7 cellular contexts compared by ENCODE assay signal in the genomic region with DNA sequence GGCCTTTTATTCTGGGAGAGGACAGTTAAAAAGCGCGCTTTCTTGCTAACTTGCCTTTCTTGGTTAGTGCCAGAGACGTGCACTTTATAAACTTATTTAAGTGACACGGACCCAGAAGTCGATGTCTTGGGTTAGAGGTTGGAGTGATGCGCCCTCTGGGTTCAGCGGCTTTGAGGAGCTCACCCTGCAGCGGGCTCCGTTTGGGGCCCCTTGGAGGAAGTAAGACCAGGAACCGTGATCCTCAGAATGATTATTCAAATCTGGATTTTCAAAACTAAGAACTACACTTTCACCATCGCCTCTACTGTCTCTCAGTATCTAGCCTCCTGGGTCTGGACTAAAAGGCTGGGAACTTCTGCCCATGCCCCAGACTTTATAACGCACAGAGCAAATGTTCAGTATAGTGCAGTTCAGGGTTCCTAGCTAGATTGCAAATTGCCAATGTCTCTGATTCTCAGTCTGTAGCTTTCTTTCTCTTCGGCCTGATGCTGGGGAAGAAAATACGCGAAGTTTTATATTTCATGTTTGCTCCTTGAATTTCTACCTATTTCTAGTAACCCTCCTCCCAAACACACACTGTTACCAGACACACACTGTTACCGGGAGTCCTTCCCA. TPM values are rescaled to one million over a fixed set of nuclear protein-coding genes. Genes with fewer than 3 reads are reported as not detected.
A peak's percentile ranks its signal among the peaks of the same experiment; 100 is the strongest.
DNase-seq lines count a peak whose midpoint lies in the region; ATAC-seq lines count a peak whose summit lies in the region.

No MANE protein-coding gene starts in this region.

- H3K9ac ChIP-seq in adipocyte (ENCODE audit: low read length): peak overlapping the region; percentile 33

- H3K27me3 ChIP-seq in adipocyte (replicated peaks; ENCODE audit: control insufficient read depth, insufficient read depth, low read length): peaks cover 51% of the 10 kb centered on the region

- H3K27ac ChIP-seq in mesodermal cell (ENCODE audit: low read depth, low read length, severe bottlenecking): peak overlapping the region; percentile 6

- H3K4me3 ChIP-seq in adipocyte (ENCODE audit: low read length): peak overlapping the region; percentile 76
- H3K4me3 ChIP-seq in mesodermal cell (ENCODE audit: extremely low read depth, insufficient read depth, low read length, poor library complexity, severe bottlenecking): peak overlapping the region; percentile 25

- H3K36me3 ChIP-seq in adipocyte (ENCODE audit: control insufficient read depth, insufficient read depth, low read length, severe bottlenecking) (no peaks in the 10 kb centered on the region), mesodermal cell (ENCODE audit: control insufficient read depth, insufficient read depth, low read length) (no peaks in the 10 kb centered on the region)

- H3K4me1 ChIP-seq in adipocyte (ENCODE audit: control insufficient read depth, insufficient read depth, low read length): peaks cover 7% of the 10 kb centered on the region
- peaks cover 2% of the 10 kb centered on the region for H3K4me1 ChIP-seq in mesodermal cell (ENCODE audit: control insufficient read depth, insufficient read depth, low read length, poor library complexity, severe bottlenecking)

- no peak for DNase-seq in adipocyte (ENCODE audit: low read depth)
- DNase-seq in HuH-7 (ENCODE audit: low spot score): no peak

- no peaks in the 10 kb centered on the region for H3K9me3 ChIP-seq in adipocyte (ENCODE audit: control insufficient read depth, low read length)
- no peaks in the 10 kb centered on the region for H3K9me3 ChIP-seq in mesodermal cell (ENCODE audit: control insufficient read depth, low read length)

- 44 to 49% methylated on average over 12 to 14 of the region's 16 CpGs for WGBS in mesodermal cell (ENCODE audit: insufficient coverage in 2 of 2), 2 experiments

- ATAC-seq in GM19452 (IDR thresholded peaks at IDR 0.05; ENCODE audit: unreplicated experiment) (peak; percentile 41), HG03159 (IDR thresholded peaks at IDR 0.05; ENCODE audit: unreplicated experiment) (peak; percentile 44), HG03457 (IDR thresholded peaks at IDR 0.05; ENCODE audit: unreplicated experiment) (no peak), GM18861 (IDR thresholded peaks at IDR 0.05; ENCODE audit: unreplicated experiment) (no peak)

RNA-seq across cellular contexts. Expression of a gene that starts 18.6 kb away (rescaled TPM):
- 47.5 TPM for polyA plus RNA-seq in mesodermal cell (2013, experiment 1 of 2)
- polyA plus RNA-seq in mesodermal cell (2013, experiment 2 of 2): 43.0 TPM

RNA-seq across cellular contexts. Expression of a gene that starts 25.3 kb away (rescaled TPM):
- polyA plus RNA-seq in mesodermal cell (2013, experiment 1 of 2): 6.0 TPM
- 6.0 TPM for polyA plus RNA-seq in mesodermal cell (2013, experiment 2 of 2)

RNA-seq across cellular contexts. Expression of a gene that starts 55.0 kb away (rescaled TPM):
- 13.6 TPM for polyA plus RNA-seq in mesodermal cell (2013, experiment 1 of 2)
- polyA plus RNA-seq in mesodermal cell (2013, experiment 2 of 2): 12.1 TPM

Comparison
In these comparisons a context has a peak if more than half of its experiments do, and no peak if none do; other contexts are left out.
1. ATAC-seq: peak in GM19452 (single experiment) and HG03159 (single experiment); none in HG03457 (single experiment) and GM18861 (single experiment).